25 cellular contexts compared by ENCODE assay signal in genomic region chr2:117983040-117983439, GRCh38. TPM values are rescaled to one million over a fixed set of nuclear protein-coding genes. Genes with fewer than 3 reads are reported as not detected.
A peak's percentile ranks its signal among the peaks of the same experiment; 100 is the strongest.
DNase-seq lines count a peak whose midpoint lies in the region; ATAC-seq and TF ChIP-seq lines count a peak whose summit lies in the region.
"Had no signal": no experiment of that assay in that cellular context is flagged by ENCODE, and none has a peak within 500 bp of the region (broad histone marks: within the 10 kb centered on the region; RNA-seq: fewer than 3 reads in every experiment).

No MANE protein-coding gene starts in this region.

- H3K4me1 Mint-ChIP-seq in WTC11: peaks cover 14% of the 10 kb centered on the region
- H3K4me1 Mint-ChIP-seq: stimulated activated naive CD8-positive, alpha-beta T cell treated with anti-CD3 and anti-CD28 coated beads, Interleukin-15, amount 100 ng/mL, for 72 hours had no signal

- POLR2A ChIA-PET in WTC11 (lab: Charles Lee): no interaction called here

- H3K36me3 Mint-ChIP-seq in WTC11: peaks cover 2% of the 10 kb centered on the region; the same call in 1 of the 2 replicates

- TF ChIP-seq CTCF in fibroblast of villous mesenchyme (IDR thresholded peaks at IDR 0.05; ENCODE audit: insufficient read depth, low read depth, low read length) (no peak), WTC11 (IDR thresholded peaks at IDR 0.05) (no peak)

- in situ Hi-C loops in G401 (cut with HindIII; ENCODE audit: low sequenced_read_pairs): no loop called here

- CTCF ChIA-PET in WTC11 (lab: Charles Lee): no interaction called here

- no peaks in the 10 kb centered on the region for H3K9me3 Mint-ChIP-seq in WTC11
- H3K9me3 Mint-ChIP-seq: activated T-helper 1 cell treated with anti-CD3 and anti-CD28 coated beads, Interleukin-12 subunit alpha, Interleukin-12 subunit beta, Interleukin-2, Interleukin-4 antibody, amounts not matched to agents 30 ng/mL and 10 ng/mL and 1 ng/mL, durations not matched to agents 14 hours and 24 hours and 36 hours; CD8-positive, alpha-beta memory T cell; stimulated activated naive CD8-positive, alpha-beta T cell treated with anti-CD3 and anti-CD28 coated beads, Interleukin-15, amount 100 ng/mL, for 72 hours had no signal

- no peak overlapping the region for H3K4me3 ChIP-seq in fibroblast of villous mesenchyme (ENCODE audit: low read depth, low read length)
- H3K4me3 ChIP-seq: HAP-1, SJSA1, smooth muscle cell, vagina had no signal

- DNase-seq in A172 (ENCODE audit: low spot score) (peak; percentile 37), ELR (ENCODE audit: low read depth) (peak; percentile 41), RPMI7951 (ENCODE audit: low read depth) (peak; percentile 31), fibroblast of villous mesenchyme (ENCODE audit: low read depth) (peak; percentile 26), SKM-1 (lab: John Stamatoyannopoulos, UW; ENCODE audit: unreplicated experiment) (no peak), G401 (ENCODE audit: low spot score) (no peak), WTC11 (ENCODE audit: low spot score) (no peak)
- DNase-seq in activated CD4-positive, alpha-beta T cell treated with anti-CD3 and anti-CD28 coated beads for 48 hours: no peak
- DNase-seq: activated CD4-positive, CD25-positive, alpha-beta regulatory T cell; activated naive CD4-positive, alpha-beta T cell treated with Interleukin-2 at 50 U/mL for 16 hours; BE2C; brain microvascular endothelial cell; CD8-positive, alpha-beta memory T cell; cerebellar nuclear complex; NCI-H1694; right cardiac atrium; RPMI8226; stimulated activated CD4-positive, alpha-beta T cell treated with anti-CD3 and anti-CD28 coated beads, Interleukin-1b, Interleukin-23, amount 100 ng/mL, for 48 hours; stimulated activated naive CD8-positive, alpha-beta T cell treated with anti-CD3 and anti-CD28 coated beads, Interleukin-15, amount 100 ng/mL, for 72 hours had no signal

- no peak overlapping the region for H3K4me3 Mint-ChIP-seq in WTC11
- H3K4me3 Mint-ChIP-seq: activated T-helper 1 cell treated with anti-CD3 and anti-CD28 coated beads, Interleukin-12 subunit alpha, Interleukin-12 subunit beta, Interleukin-2, Interleukin-4 antibody, amounts not matched to agents 30 ng/mL and 10 ng/mL and 1 ng/mL, durations not matched to agents 14 hours and 24 hours and 36 hours; CD8-positive, alpha-beta memory T cell; stimulated activated naive CD8-positive, alpha-beta T cell treated with anti-CD3 and anti-CD28 coated beads, Interleukin-15, amount 100 ng/mL, for 72 hours had no signal

- no peak overlapping the region for H3K27ac Mint-ChIP-seq in WTC11
- H3K27ac Mint-ChIP-seq: activated T-helper 1 cell treated with anti-CD3 and anti-CD28 coated beads, Interleukin-12 subunit alpha, Interleukin-12 subunit beta, Interleukin-2, Interleukin-4 antibody, amounts not matched to agents 30 ng/mL and 10 ng/mL and 1 ng/mL, durations not matched to agents 14 hours and 24 hours and 36 hours had no signal

- H3K27me3 Mint-ChIP-seq in WTC11 (ENCODE audit: low read depth): no peaks in the 10 kb centered on the region
- H3K27me3 Mint-ChIP-seq: CD8-positive, alpha-beta memory T cell; stimulated activated naive CD8-positive, alpha-beta T cell treated with anti-CD3 and anti-CD28 coated beads, Interleukin-15, amount 100 ng/mL, for 72 hours had no signal

- no peak for ATAC-seq in WTC11
- ATAC-seq: left lobe of liver; right cardiac atrium; stimulated activated naive CD8-positive, alpha-beta T cell treated with anti-CD3 and anti-CD28 coated beads, Interleukin-15, amount 100 ng/mL, for 72 hours had no signal

TF ChIP-seq in WTC11, 78 proteins besides CTCF, POLR2A, EP300 and RAD21:
- no peak for TF ChIP-seq NFATC4 (CRISPR knock-in tag; IDR thresholded peaks at IDR 0.05)
- TF ChIP-seq ZNF263 (CRISPR knock-in tag; IDR thresholded peaks at IDR 0.05; ENCODE audit: low read depth): no peak
- TF ChIP-seq ATF2 (CRISPR knock-in tag; IDR thresholded peaks at IDR 0.05; ENCODE audit: borderline replicate concordance, low read depth): no peak
- TF ChIP-seq CREM (CRISPR knock-in tag; IDR thresholded peaks at IDR 0.05): no peak
- TF ChIP-seq NR3C1 (CRISPR knock-in tag; conservative IDR thresholded peaks at IDR 0.05; ENCODE audit: low read depth): no peak
- no peak for TF ChIP-seq E2F1 (CRISPR knock-in tag; IDR thresholded peaks at IDR 0.05)
- no peak for TF ChIP-seq SMAD4 (CRISPR knock-in tag; IDR thresholded peaks at IDR 0.05)
TF ChIP-seq in WTC11: peak in this region for 0.

RNA-seq across cellular contexts. Expression of gene CCDC93, which starts 30.8 kb away (rescaled TPM):
- total RNA-seq in A172 (2014; rRNA removed; shearing (Covaris generic)): 15.0 and 21.8 TPM in 2 replicates
- total RNA-seq in RPMI7951 (2014; rRNA removed; shearing (Covaris generic)): 10.5 and 15.3 TPM in 2 replicates
- 21.9 and 28.1 TPM in 2 replicates for total RNA-seq in fibroblast of villous mesenchyme
- 8.5 and 10.7 TPM in 2 replicates for total RNA-seq in G401 (2014; rRNA removed; shearing (Covaris generic))
- total RNA-seq in WTC11 (2021): 14.0 to 16.9 TPM (median 16.4 TPM) in 3 replicates

Comparison
In these comparisons a context has a peak if more than half of its experiments do, and no peak if none do; other contexts are left out.
1. DNase-seq: peak in A172 (single experiment), ELR (single experiment), RPMI7951 (single experiment) and fibroblast of villous mesenchyme (single experiment); none in SKM-1 (single experiment), activated CD4-positive, alpha-beta T cell treated with anti-CD3 and anti-CD28 coated beads for 48 hours (single experiment), G401 (single experiment) and WTC11 (single experiment).